20 cellular contexts compared by ENCODE assay signal in the genomic region with DNA sequence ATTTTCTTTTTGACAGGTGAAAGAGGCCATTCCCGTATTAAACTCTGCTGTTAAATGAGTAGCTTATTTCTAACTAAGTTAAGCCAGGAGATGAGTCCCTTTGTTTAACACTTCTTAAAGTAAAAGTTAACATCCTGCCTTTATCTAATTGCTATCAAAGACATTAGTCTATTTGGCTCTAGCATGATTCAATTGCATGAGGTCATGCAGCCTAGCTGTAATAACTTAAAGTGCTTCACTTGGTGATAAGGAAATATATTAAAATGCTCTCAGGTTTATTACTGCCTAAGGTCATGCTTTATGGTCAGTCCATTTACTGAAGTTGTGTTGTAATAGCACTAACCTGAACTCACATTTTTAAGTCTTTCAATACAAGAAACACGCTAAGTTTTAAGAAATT.
"Had no signal": no experiment of that assay in that cellular context is flagged by ENCODE, and none has a peak within 500 bp of the region (broad histone marks: within the 10 kb centered on the region; RNA-seq: fewer than 3 reads in every experiment).

No MANE protein-coding gene starts in this region.

- H3K27me3 ChIP-seq: breast epithelium, right lobe of liver, spleen, tibial artery, uterus had no signal

- H3K36me3 ChIP-seq: breast epithelium, prostate gland, right lobe of liver, spleen, tibial artery, uterus had no signal

- H3K27me3 Mint-ChIP-seq: activated CD8-positive, alpha-beta memory T cell treated with anti-CD3 and anti-CD28 coated beads, Interleukin-2, amount 10 ng/mL, durations not matched to agents 7 days and 5 days; activated naive CD8-positive, alpha-beta T cell; stimulated activated memory B cell treated with anti-CD40 and anti-IgM and Interleukin-4, amounts not matched to agents 10 μg/mL and 1 μg/mL and 100 μg/mL, for 72 hours had no signal

- H3K27ac ChIP-seq: breast epithelium, prostate gland, right lobe of liver, spleen, tibial artery, uterus had no signal

- H3K27ac Mint-ChIP-seq: activated CD8-positive, alpha-beta memory T cell treated with anti-CD3 and anti-CD28 coated beads, Interleukin-2, amount 10 ng/mL, durations not matched to agents 7 days and 5 days; activated naive CD8-positive, alpha-beta T cell; natural killer cell; stimulated activated memory B cell treated with anti-CD40 and anti-IgM and Interleukin-4, amounts not matched to agents 10 μg/mL and 1 μg/mL and 100 μg/mL, for 72 hours; T-helper 2 cell treated with Interferon-gamma antibody and Interleukin-4, amounts not matched to agents 5 μg/mL and 100 μg/mL, for 36 hours had no signal

- H3K4me1 Mint-ChIP-seq: activated CD8-positive, alpha-beta memory T cell treated with anti-CD3 and anti-CD28 coated beads, Interleukin-2, amount 10 ng/mL, durations not matched to agents 7 days and 5 days; stimulated activated memory B cell treated with anti-CD40 and anti-IgM and Interleukin-4, amounts not matched to agents 10 μg/mL and 1 μg/mL and 100 μg/mL, for 72 hours had no signal

- H3K9me3 ChIP-seq: breast epithelium, prostate gland, right lobe of liver, spleen, tibial artery, uterus had no signal

- H3K4me1 ChIP-seq: breast epithelium, prostate gland, right lobe of liver, spleen, tibial artery had no signal

- ATAC-seq: activated CD8-positive, alpha-beta memory T cell treated with anti-CD3 and anti-CD28 coated beads, Interleukin-2, amount 10 ng/mL, durations not matched to agents 7 days and 5 days; activated T-cell treated with anti-CD3 and anti-CD28 coated beads, Interleukin-2, amount 50 U/mL, for 4 hours; left lobe of liver; natural killer cell; right lobe of liver; stimulated activated memory B cell treated with anti-CD40 and anti-IgM and Interleukin-4, amounts not matched to agents 10 μg/mL and 1 μg/mL and 100 μg/mL, for 72 hours had no signal

- H3K36me3 Mint-ChIP-seq: natural killer cell had no signal

- H3K9me3 Mint-ChIP-seq: natural killer cell; T-helper 2 cell treated with Interferon-gamma antibody and Interleukin-4, amounts not matched to agents 5 μg/mL and 100 μg/mL, for 36 hours had no signal

- DNase-seq: activated CD4-positive, alpha-beta T cell treated with anti-CD3 and anti-CD28 coated beads, Interleukin-2, amount 50 U/mL, for 48 hours; activated CD4-positive, CD25-positive, alpha-beta regulatory T cell treated with anti-CD3 and anti-CD28 coated beads, Interleukin-2, amount 50 U/mL, for 72 hours; activated CD8-positive, alpha-beta memory T cell treated with anti-CD3 and anti-CD28 coated beads, Interleukin-2, amount 10 ng/mL, durations not matched to agents 7 days and 5 days; activated gamma-delta T cell; activated T-cell treated with anti-CD3 and anti-CD28 coated beads, Interleukin-2, amount 50 U/mL, for 4 hours; anterior cingulate cortex; mammary epithelial cell; natural killer cell; occipital lobe; right lobe of liver; spleen; stimulated activated CD4-positive, alpha-beta T cell treated with anti-CD3 and anti-CD28 coated beads, Interleukin-1b, Interleukin-23, amount 100 ng/mL, for 48 hours; tibial artery; uterus had no signal

- H3K4me3 ChIP-seq: breast epithelium, prostate gland, right lobe of liver, spleen, tibial artery, uterus had no signal

- H3K4me3 Mint-ChIP-seq: activated CD8-positive, alpha-beta memory T cell treated with anti-CD3 and anti-CD28 coated beads, Interleukin-2, amount 10 ng/mL, durations not matched to agents 7 days and 5 days; activated naive CD8-positive, alpha-beta T cell; activated T-cell treated with anti-CD3 and anti-CD28 coated beads, Interleukin-2, amount 50 U/mL, for 4 hours; natural killer cell; stimulated activated memory B cell treated with anti-CD40 and anti-IgM and Interleukin-4, amounts not matched to agents 10 μg/mL and 1 μg/mL and 100 μg/mL, for 72 hours; T-helper 2 cell treated with Interferon-gamma antibody and Interleukin-4, amounts not matched to agents 5 μg/mL and 100 μg/mL, for 36 hours had no signal
